21 cellular contexts compared by ENCODE assay signal in the genomic region with DNA sequence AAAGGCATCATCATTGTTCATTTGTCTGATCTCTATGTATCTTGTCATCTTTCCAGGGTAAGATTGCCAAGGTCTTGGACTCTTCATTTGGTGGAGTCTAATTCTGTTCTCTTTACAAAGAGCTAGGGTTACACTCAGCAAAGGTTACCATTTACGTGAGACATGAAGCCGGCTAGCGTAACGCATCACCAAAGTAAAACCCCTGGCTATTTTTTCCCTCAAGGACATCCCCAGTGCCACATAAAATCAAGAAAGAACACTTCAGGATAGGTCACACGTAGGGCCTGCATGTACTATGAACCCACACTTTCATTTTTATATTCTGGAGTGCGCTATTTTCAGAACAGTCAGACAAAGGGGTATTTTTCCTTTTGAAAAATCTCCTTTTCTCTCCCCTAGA. TPM values are rescaled to one million over a fixed set of nuclear protein-coding genes. Genes with fewer than 3 reads are reported as not detected.
DNase-seq lines count a peak whose midpoint lies in the region; ATAC-seq, FAIRE-seq and TF ChIP-seq lines count a peak whose summit lies in the region.
"Had no signal": no experiment of that assay in that cellular context is flagged by ENCODE, and none has a peak within 500 bp of the region (broad histone marks: within the 10 kb centered on the region; RNA-seq: fewer than 3 reads in every experiment).

No MANE protein-coding gene starts in this region.

- no peak overlapping the region for H3K9ac ChIP-seq in HepG2 (ENCODE audit: insufficient read depth, low read depth, low read length)

- H3K36me3 ChIP-seq in right atrium auricular region: no peaks in the 10 kb centered on the region
- H3K36me3 ChIP-seq in HepG2 (replicated peaks in 1 of 2; ENCODE audit: control insufficient read depth in 1 of 2, insufficient read depth in 2 of 2, low read length in 2 of 2): no peaks in the 10 kb centered on the region

- H3K9me3 ChIP-seq in right atrium auricular region (no peaks in the 10 kb centered on the region), HepG2 (ENCODE audit: low read length) (no peaks in the 10 kb centered on the region)

- H3K4me3 ChIP-seq in GM12865 (ENCODE audit: low read depth, low read length): peak overlapping the region; percentile 21; the same call in 1 of the 2 replicates
- H3K4me3 ChIP-seq in right atrium auricular region: no peak overlapping the region
- H3K4me3 ChIP-seq in HepG2 (replicated peaks in 1 of 3; ENCODE audit: insufficient read depth in 1 of 3, low read depth in 2 of 3, low read length in 3 of 3): no peak overlapping the region

- peak; percentile 62 for ATAC-seq in GM21360 (IDR thresholded peaks at IDR 0.05; ENCODE audit: unreplicated experiment)
- peak; percentile 47 for ATAC-seq in HG03095 (IDR thresholded peaks at IDR 0.05; ENCODE audit: unreplicated experiment)
- no peak for ATAC-seq in HepG2
- ATAC-seq: natural killer cell, Panc1 had no signal

- TF ChIP-seq EP300 in HepG2 (IDR thresholded peaks at IDR 0.05; ENCODE audit: low read depth in 2 of 2, low read length in 2 of 2): no peak
- no peak for TF ChIP-seq EP300 in HepG2 (CRISPR knock-in tag; IDR thresholded peaks at IDR 0.05; ENCODE audit: borderline replicate concordance)

- DNase-seq in GM12865 (ENCODE audit: low read depth): peak; percentile 41
- no peak for DNase-seq in right atrium auricular region (ENCODE audit: low spot score)
- DNase-seq in HepG2 (ENCODE audit: low spot score): no peak
- DNase-seq in COLO668 (lab: John Stamatoyannopoulos, UW; ENCODE audit: unreplicated experiment): no peak
- no peak for DNase-seq in NCI-H446 treated with DMSO at 0.1 percent for 48 hours (lab: John Stamatoyannopoulos, UW)
- DNase-seq in COR-L47 (lab: John Stamatoyannopoulos, UW): no peak
- DNase-seq: activated CD4-positive, alpha-beta T cell treated with anti-CD3 and anti-CD28 coated beads, Interleukin-2, amount 50 U/mL, for 1 hour; activated naive CD4-positive, alpha-beta T cell treated with anti-CD3 and anti-CD28 coated beads, Interleukin-2, amount 10 ng/mL, durations not matched to agents 7 days and 5 days; activated T-cell treated with anti-CD3 and anti-CD28 coated beads for 4 hours; CD8-positive, alpha-beta memory T cell; immature natural killer cell; IMR-90; natural killer cell; NCI-H2029 treated with DMSO at 0.1 percent for 48 hours had no signal

- H3K27ac ChIP-seq in right atrium auricular region (peak overlapping the region; percentile 52 to 82), HepG2 (ENCODE audit: extremely low read length, insufficient read depth, low read length) (no peak overlapping the region)

- no peaks in the 10 kb centered on the region for H4K20me1 ChIP-seq in HepG2 (ENCODE audit: insufficient read depth, low read length)

- no peak for FAIRE-seq in HepG2 (lab: Jason Lieb, UNC)
- FAIRE-seq: H54, TTC549 had no signal

- peaks cover 0 to 10% of the 10 kb centered on the region in 2 donors for H3K4me1 ChIP-seq in right atrium auricular region
- no peaks in the 10 kb centered on the region for H3K4me1 ChIP-seq in HepG2 (ENCODE audit: insufficient read depth, low read length)

- CTCF ChIA-PET in HepG2 (lab: Yijun Ruan, JAX; ENCODE audit: low intra/inter-chr PET ratio, low total read pairs): no interaction called here

- no peak for TF ChIP-seq RAD21 in HepG2 (CRISPR knock-in tag; IDR thresholded peaks at IDR 0.05)

- H3K4me2 ChIP-seq in HepG2 (ENCODE audit: low read depth, low read length): no peak overlapping the region

- WGBS in HepG2 (ENCODE audit: low lambda C conversion rate): 68% methylated on average over 6 of the region's 6 CpGs

- BruUV-seq in HepG2 (replicated peaks; lab: Mats Ljungman, UMichigan): no TSS peak

- intact Hi-C loops in HepG2 (cut with micrococcal nuclease; ENCODE audit: unreplicated experiment): no loop called here

- in situ Hi-C loops in HepG2 (cut with HindIII; ENCODE audit: extremely low pct_ligation_motif_present, low pct_unique_long_range_greater_than_20kb): no loop called here

- TF ChIP-seq POLR2A in HepG2 (IDR thresholded peaks at IDR 0.05; ENCODE audit: insufficient read depth in 1 of 2, low read depth in 2 of 2, low read length in 2 of 2): no peak

- no peak for TF ChIP-seq CTCF in GM12865 (IDR thresholded peaks at IDR 0.05; ENCODE audit: insufficient read depth, low read depth, low read length, missing control alignments)
- no peak for TF ChIP-seq CTCF in right atrium auricular region (IDR thresholded peaks at IDR 0.05)
- TF ChIP-seq CTCF in HepG2 (CRISPR knock-in tag; IDR thresholded peaks at IDR 0.05): no peak

- H3K27me3 ChIP-seq in right atrium auricular region (no peaks in the 10 kb centered on the region), HepG2 (ENCODE audit: control insufficient read depth in 1 of 2, insufficient read depth in 2 of 2, low read length in 2 of 2) (no peaks in the 10 kb centered on the region)

- H3K79me2 ChIP-seq in HepG2 (ENCODE audit: insufficient read depth, low read length): no peaks in the 10 kb centered on the region

- POLR2A ChIA-PET in HepG2 (lab: Yijun Ruan, JAX): no interaction called here

- no peak overlapping the region for H2AFZ ChIP-seq in HepG2 (ENCODE audit: low read length)

TF ChIP-seq in HepG2, 621 proteins besides CTCF, POLR2A, EP300 and RAD21:
- no peak for TF ChIP-seq BORCS8-MEF2B (CRISPR knock-in tag; IDR thresholded peaks at IDR 0.05)

RNA-seq across cellular contexts. Expression of a gene that starts 20.0 kb away (rescaled TPM):
- total RNA-seq in right atrium auricular region (10 to 100 TPM; 29.7 to 55.4 TPM), HepG2 (2016; rRNA removed; fragmentation: Illumina TruSeq; extraction: Trizol) (not detected in 2 replicates)
- total RNA-seq in HepG2 (2016; cell fraction: cytosol; rRNA removed; fragmentation: Illumina TruSeq; extraction: Trizol; ENCODE audit: low read depth): not detected in 2 replicates
- total RNA-seq in HepG2 (2016; cell fraction: insoluble cytoplasmic fraction; rRNA removed; fragmentation: Illumina TruSeq; extraction: Trizol): not detected in 2 replicates
- not detected in 2 replicates for total RNA-seq in HepG2 (2016; cell fraction: membrane; rRNA removed; fragmentation: Illumina TruSeq; extraction: Trizol)
- total RNA-seq in HepG2 (2016; cell fraction: nucleus; rRNA removed; fragmentation: Illumina TruSeq; extraction: Trizol): not detected in 2 replicates
- polyA plus RNA-seq in HepG2 (2011; rRNA removed): not detected in 2 replicates
- polyA plus RNA-seq in HepG2 (2011; cell fraction: cytosol; rRNA removed): not detected in 2 replicates
- polyA plus RNA-seq in HepG2 (2011; cell fraction: nucleus; rRNA removed): not detected in 2 replicates
- not detected in 2 replicates for polyA plus RNA-seq in HepG2 (2012)
- polyA plus RNA-seq in HepG2 (2016; cell fraction: cytosol; fragmentation: Illumina TruSeq; extraction: Trizol; ENCODE audit: low read depth): not detected in 2 replicates
- polyA plus RNA-seq in HepG2 (2016; cell fraction: insoluble cytoplasmic fraction; fragmentation: Illumina TruSeq; extraction: Trizol; ENCODE audit: low read depth): not detected in 2 replicates
- not detected in 2 replicates for polyA plus RNA-seq in HepG2 (2016; cell fraction: membrane; fragmentation: Illumina TruSeq; extraction: Trizol; ENCODE audit: low read depth)
- not detected in 2 replicates for polyA plus RNA-seq in HepG2 (2016; cell fraction: nucleus; fragmentation: Illumina TruSeq; extraction: Trizol; ENCODE audit: insufficient read depth, low read depth)
- not detected in 2 replicates for polyA minus RNA-seq in HepG2 (2011; rRNA and poly(A)+ RNA removed; ENCODE audit: low replicate concordance)
- not detected in 2 replicates for polyA minus RNA-seq in HepG2 (2011; cell fraction: cytosol; rRNA and poly(A)+ RNA removed)
- not detected in 2 replicates for polyA minus RNA-seq in HepG2 (2011; cell fraction: nucleus; rRNA and poly(A)+ RNA removed)
- total RNA-seq: CD8-positive, alpha-beta memory T cell; epithelial cell of proximal tubule; IMR-90; lung microvascular endothelial cell; natural killer cell had no signal
- polyA plus RNA-seq: CD8-positive, alpha-beta memory T cell; IMR-90 had no signal

RNA-seq across cellular contexts. Expression of a gene that starts 41.6 kb away (rescaled TPM):
- not detected for total RNA-seq in right atrium auricular region
- not detected in 2 replicates for total RNA-seq in HepG2 (2016; rRNA removed; fragmentation: Illumina TruSeq; extraction: Trizol)
- total RNA-seq in HepG2 (2016; cell fraction: cytosol; rRNA removed; fragmentation: Illumina TruSeq; extraction: Trizol; ENCODE audit: low read depth): not detected in 2 replicates
- not detected in 2 replicates for total RNA-seq in HepG2 (2016; cell fraction: insoluble cytoplasmic fraction; rRNA removed; fragmentation: Illumina TruSeq; extraction: Trizol)
- not detected in 2 replicates for total RNA-seq in HepG2 (2016; cell fraction: membrane; rRNA removed; fragmentation: Illumina TruSeq; extraction: Trizol)
- not detected in 2 replicates for total RNA-seq in HepG2 (2016; cell fraction: nucleus; rRNA removed; fragmentation: Illumina TruSeq; extraction: Trizol)
- not detected in 2 replicates for polyA plus RNA-seq in HepG2 (2011; rRNA removed)
- not detected in 2 replicates for polyA plus RNA-seq in HepG2 (2011; cell fraction: cytosol; rRNA removed)
- polyA plus RNA-seq in HepG2 (2011; cell fraction: nucleus; rRNA removed): not detected in 2 replicates
- polyA plus RNA-seq in HepG2 (2012): not detected in 2 replicates
- not detected in 2 replicates for polyA plus RNA-seq in HepG2 (2016; cell fraction: cytosol; fragmentation: Illumina TruSeq; extraction: Trizol; ENCODE audit: low read depth)
- not detected in 2 replicates for polyA plus RNA-seq in HepG2 (2016; cell fraction: insoluble cytoplasmic fraction; fragmentation: Illumina TruSeq; extraction: Trizol; ENCODE audit: low read depth)
- polyA plus RNA-seq in HepG2 (2016; cell fraction: membrane; fragmentation: Illumina TruSeq; extraction: Trizol; ENCODE audit: low read depth): not detected in 2 replicates
- not detected in 2 replicates for polyA plus RNA-seq in HepG2 (2016; cell fraction: nucleus; fragmentation: Illumina TruSeq; extraction: Trizol; ENCODE audit: insufficient read depth, low read depth)
- polyA minus RNA-seq in HepG2 (2011; rRNA and poly(A)+ RNA removed; ENCODE audit: low replicate concordance): not detected in 2 replicates
- not detected in 2 replicates for polyA minus RNA-seq in HepG2 (2011; cell fraction: cytosol; rRNA and poly(A)+ RNA removed)
- polyA minus RNA-seq in HepG2 (2011; cell fraction: nucleus; rRNA and poly(A)+ RNA removed): not detected in 2 replicates
- total RNA-seq: CD8-positive, alpha-beta memory T cell; epithelial cell of proximal tubule; IMR-90; lung microvascular endothelial cell had no signal
- polyA plus RNA-seq: IMR-90 had no signal

Comparison
In these comparisons a context has a peak if more than half of its experiments do, and no peak if none do; other contexts are left out.
1. RNA of a gene that starts 20.0 kb away (total RNA-seq): 29.7 to 55.4 TPM in right atrium auricular region; not detected in HepG2; every median in the first group is over 10 times any median in the second.